Comparison of ENCODE assay signal across 23 cellular contexts in the genomic region with DNA sequence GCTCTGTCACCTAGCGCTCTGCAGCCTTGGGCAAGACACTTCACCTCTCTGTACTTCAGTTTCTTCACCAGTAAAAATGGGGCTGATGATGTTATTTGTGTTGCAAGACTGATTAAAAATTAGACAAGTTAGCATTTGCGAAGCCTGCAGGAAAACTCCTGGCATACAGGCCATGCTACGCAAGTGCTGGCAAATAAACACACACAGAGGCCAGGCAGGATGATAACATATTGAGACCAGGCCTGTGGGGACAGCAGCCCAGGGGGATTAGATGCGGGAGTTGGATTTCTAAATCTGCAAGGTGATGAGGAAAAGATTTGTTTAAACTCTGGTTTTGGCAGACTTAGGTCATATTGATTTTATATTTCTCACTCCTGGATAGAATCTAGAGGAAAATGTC.
DNase-seq lines count a peak whose midpoint lies in the region; ATAC-seq and TF ChIP-seq lines count a peak whose summit lies in the region.
"Had no signal": no experiment of that assay in that cellular context is flagged by ENCODE, and none has a peak within 500 bp of the region (broad histone marks: within the 10 kb centered on the region; RNA-seq: fewer than 3 reads in every experiment).

No MANE protein-coding gene starts in this region.

- no peaks in the 10 kb centered on the region for H3K79me2 ChIP-seq in neural progenitor cell (ENCODE audit: low read depth)

- no peak for ATAC-seq in GM21723 (IDR thresholded peaks at IDR 0.05; ENCODE audit: unreplicated experiment)
- ATAC-seq in GM18909 (IDR thresholded peaks at IDR 0.05; ENCODE audit: poor library complexity, unreplicated experiment), result no peak
- ATAC-seq: GM12878 had no signal

- DNase-seq in nephron progenitor cell (no peak), neuronal stem cell (ENCODE audit: low spot score) (no peak), neural progenitor cell (ENCODE audit: low spot score) (no peak)
- DNase-seq: 8988T; ACHN; BE2C; C1 segment of cervical spinal cord; CD4-positive, alpha-beta memory T cell; CD4-positive, CD25-positive, alpha-beta regulatory T cell; CD8-positive, alpha-beta memory T cell; COR-L47; DMS 273 treated with DMSO at 0.1 percent for 48 hours; DMS153; DMS53; DMS79; DND-41; EL; GDM1 had no signal

- H3K14ac ChIP-seq in neuronal stem cell (ENCODE audit: low read length), result no peak overlapping the region

- no peak overlapping the region for H3K18ac ChIP-seq in neuronal stem cell (ENCODE audit: low read length)

- no peaks in the 10 kb centered on the region for H3K27me3 ChIP-seq in neuronal stem cell (ENCODE audit: control insufficient read depth in 3 of 3, insufficient read depth in 3 of 3, low read depth in 1 of 3, low read length in 3 of 3)
- H3K27me3 ChIP-seq in neural progenitor cell, result peaks cover 7% of the 10 kb centered on the region
- H3K27me3 ChIP-seq: BE2C, BLaER1 had no signal

- H2AFZ ChIP-seq in neuronal stem cell (ENCODE audit: low read length) (no peak overlapping the region), neural progenitor cell (replicated peaks) (no peak overlapping the region)

- no peak overlapping the region for H3K9ac ChIP-seq in neuronal stem cell (ENCODE audit: low read depth, low read length, poor library complexity)
- H3K9ac ChIP-seq in neural progenitor cell, result no peak overlapping the region
- H3K9ac ChIP-seq: BLaER1 had no signal

- H3K27ac Mint-ChIP-seq in nephron progenitor cell (peak overlapping the region; percentile 59), neural progenitor cell (no peak overlapping the region)
- H3K27ac Mint-ChIP-seq: CD14-positive monocyte; CD4-positive, alpha-beta memory T cell; CD4-positive, CD25-positive, alpha-beta regulatory T cell; CD8-positive, alpha-beta memory T cell had no signal

- H3K36me3 Mint-ChIP-seq in nephron progenitor cell (ENCODE audit: low read depth), result no peaks in the 10 kb centered on the region
- no peaks in the 10 kb centered on the region for H3K36me3 Mint-ChIP-seq in neural progenitor cell
- H3K36me3 Mint-ChIP-seq: CD14-positive monocyte; CD4-positive, alpha-beta memory T cell; CD4-positive, CD25-positive, alpha-beta regulatory T cell had no signal

- H3K9me3 Mint-ChIP-seq in nephron progenitor cell, result peaks cover 30% of the 10 kb centered on the region
- peaks cover 15% of the 10 kb centered on the region for H3K9me3 Mint-ChIP-seq in neural progenitor cell

- no peaks in the 10 kb centered on the region for H3K79me1 ChIP-seq in neuronal stem cell (ENCODE audit: low read depth, low read length)

- no peak overlapping the region for H3K27ac ChIP-seq in neuronal stem cell (replicated peaks; ENCODE audit: low read length)
- H3K27ac ChIP-seq in neural progenitor cell, result no peak overlapping the region
- H3K27ac ChIP-seq: BLaER1 had no signal

- H2BK5ac ChIP-seq in neuronal stem cell (ENCODE audit: low read length), result no peak overlapping the region

- peak overlapping the region; percentile 9 for H2AK5ac ChIP-seq in neuronal stem cell (ENCODE audit: low read depth, low read length)

- TF ChIP-seq CTCF in nephron progenitor cell (IDR thresholded peaks at IDR 0.05) (no peak), neural progenitor cell (IDR thresholded peaks at IDR 0.05) (no peak)

- no peak overlapping the region for H2BK12ac ChIP-seq in neuronal stem cell (ENCODE audit: low read length)

- no peak overlapping the region for H2BK120ac ChIP-seq in neuronal stem cell (ENCODE audit: low read depth, low read length)

- H3K4me1 ChIP-seq in neuronal stem cell (ENCODE audit: control insufficient read depth in 2 of 2, insufficient read depth in 1 of 2, low read depth in 1 of 2, low read length in 2 of 2) (peaks cover 0 to 7% of the 10 kb centered on the region in 2 donors), neural progenitor cell (peaks cover 5% of the 10 kb centered on the region)
- H3K4me1 ChIP-seq: BE2C had no signal

- H3K36me3 ChIP-seq in neuronal stem cell (replicated peaks in 1 of 2; ENCODE audit: control insufficient read depth in 2 of 2, insufficient read depth in 2 of 2, low read length in 2 of 2) (no peaks in the 10 kb centered on the region), neural progenitor cell (no peaks in the 10 kb centered on the region)
- H3K36me3 ChIP-seq: BE2C, BLaER1 had no signal

- peaks cover 21% of the 10 kb centered on the region for H3K4me1 Mint-ChIP-seq in nephron progenitor cell
- H3K4me1 Mint-ChIP-seq in neural progenitor cell, result peaks cover 34% of the 10 kb centered on the region
- H3K4me1 Mint-ChIP-seq: CD14-positive monocyte; CD4-positive, alpha-beta memory T cell; CD8-positive, alpha-beta memory T cell had no signal

- H3K9me3 ChIP-seq in neuronal stem cell (replicated peaks in 1 of 2; ENCODE audit: control insufficient read depth in 2 of 2, insufficient read depth in 1 of 2, low read depth in 1 of 2, low read length in 2 of 2) (peaks cover 0 to 4% of the 10 kb centered on the region in 2 donors), neural progenitor cell (ENCODE audit: low read depth) (no peaks in the 10 kb centered on the region)
- H3K9me3 ChIP-seq: BE2C had no signal

- no peak overlapping the region for H3K4me3 Mint-ChIP-seq in nephron progenitor cell
- no peak overlapping the region for H3K4me3 Mint-ChIP-seq in neural progenitor cell
- H3K4me3 Mint-ChIP-seq: CD14-positive monocyte; CD4-positive, alpha-beta memory T cell; CD4-positive, CD25-positive, alpha-beta regulatory T cell; CD8-positive, alpha-beta memory T cell had no signal

- H3F3A ChIP-seq in neural progenitor cell (ENCODE audit: low read depth), result no peaks in the 10 kb centered on the region

- no peak overlapping the region for H4K91ac ChIP-seq in neuronal stem cell (ENCODE audit: low read depth, low read length, poor library complexity)

- H3K4me3 ChIP-seq in neuronal stem cell (ENCODE audit: low read length in 2 of 2), result no peak overlapping the region
- H3K4me3 ChIP-seq in neural progenitor cell, result no peak overlapping the region
- H3K4me3 ChIP-seq: BLaER1, GM12878 had no signal

- WGBS in neuronal stem cell (ENCODE audit: extremely low coverage in 2 of 2, insufficient read length in 2 of 2, insufficient replicate concordance in 1 of 2), 2 donors, result no CpG with 5 or more reads among the region's 4 CpGs

- H3K4me2 ChIP-seq in neuronal stem cell (ENCODE audit: insufficient read depth, low read length, poor library complexity, severe bottlenecking) (no peak overlapping the region), neural progenitor cell (no peak overlapping the region)
- H3K4me2 ChIP-seq: BLaER1 had no signal

- no peak overlapping the region for H3K23ac ChIP-seq in neuronal stem cell (ENCODE audit: low read depth, low read length, poor library complexity)

- H2BK15ac ChIP-seq in neuronal stem cell (ENCODE audit: low read length), result no peak overlapping the region

- H3K4ac ChIP-seq in neuronal stem cell (ENCODE audit: low read length), result no peak overlapping the region

- H4K8ac ChIP-seq in neuronal stem cell (ENCODE audit: low read depth, low read length), result no peak overlapping the region

- no peaks in the 10 kb centered on the region for H4K20me1 ChIP-seq in neural progenitor cell (ENCODE audit: low read depth)
- H4K20me1 ChIP-seq: BLaER1 had no signal

- H3K27me3 Mint-ChIP-seq in nephron progenitor cell (ENCODE audit: low read depth, poor library complexity) (peaks cover 22% of the 10 kb centered on the region), neural progenitor cell (ENCODE audit: insufficient read depth, low read depth) (peaks cover 6% of the 10 kb centered on the region)
